19 cellular contexts compared by ENCODE assay signal in genomic region chr1:7229186-7229585, GRCh38.
DNase-seq lines count a peak whose midpoint lies in the region; ATAC-seq and TF ChIP-seq lines count a peak whose summit lies in the region.
"Had no signal": no experiment of that assay in that cellular context is flagged by ENCODE, and none has a peak within 500 bp of the region (broad histone marks: within the 10 kb centered on the region; RNA-seq: fewer than 3 reads in every experiment).

No MANE protein-coding gene starts in this region.

- no peak for TF ChIP-seq EP300 in gastroesophageal sphincter (IDR thresholded peaks at IDR 0.05)

- H3K27me3 ChIP-seq in WERI-Rb-1 (ENCODE audit: insufficient read depth, low read depth, severe bottlenecking) (no peaks in the 10 kb centered on the region), vagina (no peaks in the 10 kb centered on the region), gastroesophageal sphincter (peaks cover 23% of the 10 kb centered on the region)

- H3K27me3 Mint-ChIP-seq in natural killer cell treated with Interleukin-12 subunit alpha and Interleukin-12 subunit beta and Interleukin-15 and Interleukin-18, amount 100 ng/mL, for 72 hours: no peaks in the 10 kb centered on the region
- H3K27me3 Mint-ChIP-seq in natural killer cell (ENCODE audit: low read depth in 2 of 2) (no peaks in the 10 kb centered on the region), MCF 10A (ENCODE audit: insufficient read depth, unreplicated experiment) (no peaks in the 10 kb centered on the region)
- H3K27me3 Mint-ChIP-seq: B cell; CD4-positive, CD25-positive, alpha-beta regulatory T cell had no signal

- intact Hi-C loops in natural killer cell (cut with micrococcal nuclease): no loop called here
- intact Hi-C loops in vagina (cut with DNase I): no loop called here
- intact Hi-C loops in MCF 10A (cut with micrococcal nuclease): no loop called here

- H3K36me3 ChIP-seq in WERI-Rb-1: no peaks in the 10 kb centered on the region
- no peaks in the 10 kb centered on the region for H3K36me3 ChIP-seq in vagina
- no peaks in the 10 kb centered on the region for H3K36me3 ChIP-seq in gastroesophageal sphincter

- BruUV-seq in MCF 10A (replicated peaks; lab: Mats Ljungman, UMichigan): no TSS peak

- H3K4me3 Mint-ChIP-seq in natural killer cell treated with Interleukin-12 subunit alpha and Interleukin-12 subunit beta and Interleukin-15 and Interleukin-18, amount 100 ng/mL, for 72 hours: no peak overlapping the region
- H3K4me3 Mint-ChIP-seq in natural killer cell (no peak overlapping the region), MCF 10A (ENCODE audit: unreplicated experiment) (no peak overlapping the region)
- H3K4me3 Mint-ChIP-seq: B cell; CD4-positive, CD25-positive, alpha-beta regulatory T cell had no signal

- no peaks in the 10 kb centered on the region for H3K4me1 Mint-ChIP-seq in natural killer cell treated with Interleukin-12 subunit alpha and Interleukin-12 subunit beta and Interleukin-15 and Interleukin-18, amount 100 ng/mL, for 72 hours (ENCODE audit: low read depth in 2 of 2)
- H3K4me1 Mint-ChIP-seq in natural killer cell (no peaks in the 10 kb centered on the region), MCF 10A (ENCODE audit: insufficient read depth, unreplicated experiment) (no peaks in the 10 kb centered on the region)
- H3K4me1 Mint-ChIP-seq: B cell; CD4-positive, CD25-positive, alpha-beta regulatory T cell had no signal

- H3K4me1 ChIP-seq in vagina (no peaks in the 10 kb centered on the region), gastroesophageal sphincter (no peaks in the 10 kb centered on the region)

- TF ChIP-seq POLR2A in vagina (IDR thresholded peaks at IDR 0.05) (no peak), gastroesophageal sphincter (IDR thresholded peaks at IDR 0.05) (no peak)

- TF ChIP-seq CTCF in natural killer cell (IDR thresholded peaks at IDR 0.05): no peak
- no peak for TF ChIP-seq CTCF in WERI-Rb-1 (IDR thresholded peaks at IDR 0.05; ENCODE audit: low read depth, low read length)
- TF ChIP-seq CTCF in vagina (IDR thresholded peaks at IDR 0.05): no peak
- TF ChIP-seq CTCF in MCF 10A (IDR thresholded peaks at IDR 0.05; ENCODE audit: unreplicated experiment): no peak
- no peak for TF ChIP-seq CTCF in gastroesophageal sphincter (IDR thresholded peaks at IDR 0.05)

- DNase-seq in DMS53 (lab: John Stamatoyannopoulos, UW) (peak; percentile 17), DMS53 treated with DMSO at 0.1 percent for 48 hours (lab: John Stamatoyannopoulos, UW; ENCODE audit: unreplicated experiment) (no peak), natural killer cell (no peak), WERI-Rb-1 (peak; percentile 46), vagina (ENCODE audit: extremely low spot score in 2 of 2) (peak; percentile 22 to 81), MCF 10A (ENCODE audit: unreplicated experiment) (no peak)
- peak; percentile 51 for DNase-seq in natural killer cell treated with Interleukin-12 subunit alpha and Interleukin-12 subunit beta and Interleukin-15 and Interleukin-18, amount 100 ng/mL, for 72 hours (ENCODE audit: low spot score)
- DNase-seq: 8988T; CD4-positive, CD25-positive, alpha-beta regulatory T cell; COR-L47; GOT3; MV-4-11; NCI-H187; NCI-H446; NCI-H774; OCI-M1 had no signal

- ATAC-seq in natural killer cell treated with Interleukin-12 subunit alpha and Interleukin-12 subunit beta and Interleukin-15 and Interleukin-18, amount 100 ng/mL, for 72 hours: no peak
- ATAC-seq in natural killer cell (no peak), gastroesophageal sphincter (no peak)

- 100% methylated on average over 1 of the region's 4 CpGs; no CpG with 5 or more reads in 1 of the 2 donors for WGBS in gastroesophageal sphincter (ENCODE audit: low coverage in 1 of 2), 2 donors

- CTCF ChIA-PET in MCF 10A (lab: Yijun Ruan, JAX): interaction anchor here (1.1 kb wide), 1 partner anchor 11 kb away, joined by 4 read pairs; no protein-coding TSS in a partner anchor

- H3K27ac ChIP-seq in WERI-Rb-1: peak overlapping the region; percentile 26; the same call in 1 of the 2 replicates
- H3K27ac ChIP-seq in vagina: no peak overlapping the region
- no peak overlapping the region for H3K27ac ChIP-seq in gastroesophageal sphincter
- H3K27ac ChIP-seq: KMS-11 had no signal

- H3K27ac Mint-ChIP-seq in natural killer cell treated with Interleukin-12 subunit alpha and Interleukin-12 subunit beta and Interleukin-15 and Interleukin-18, amount 100 ng/mL, for 72 hours: no peak overlapping the region
- H3K27ac Mint-ChIP-seq in natural killer cell: no peak overlapping the region
- H3K27ac Mint-ChIP-seq in MCF 10A (ENCODE audit: low read depth, unreplicated experiment): no peak overlapping the region
- H3K27ac Mint-ChIP-seq: B cell; CD4-positive, CD25-positive, alpha-beta regulatory T cell had no signal

- POLR2A ChIA-PET in MCF 10A (lab: Yijun Ruan, JAX): no interaction called here

- no peak overlapping the region for H3K4me3 ChIP-seq in WERI-Rb-1 (ENCODE audit: low read depth, low read length)
- no peak overlapping the region for H3K4me3 ChIP-seq in vagina
- no peak overlapping the region for H3K4me3 ChIP-seq in gastroesophageal sphincter

- no peaks in the 10 kb centered on the region for H3K9me3 Mint-ChIP-seq in natural killer cell treated with Interleukin-12 subunit alpha and Interleukin-12 subunit beta and Interleukin-15 and Interleukin-18, amount 100 ng/mL, for 72 hours
- H3K9me3 Mint-ChIP-seq in natural killer cell (no peaks in the 10 kb centered on the region), MCF 10A (ENCODE audit: unreplicated experiment) (no peaks in the 10 kb centered on the region)

- H3K9me3 ChIP-seq in WERI-Rb-1 (ENCODE audit: severe bottlenecking) (no peaks in the 10 kb centered on the region), vagina (no peaks in the 10 kb centered on the region), gastroesophageal sphincter (no peaks in the 10 kb centered on the region)

- no peaks in the 10 kb centered on the region for H3K36me3 Mint-ChIP-seq in natural killer cell treated with Interleukin-12 subunit alpha and Interleukin-12 subunit beta and Interleukin-15 and Interleukin-18, amount 100 ng/mL, for 72 hours
- H3K36me3 Mint-ChIP-seq in natural killer cell: no peaks in the 10 kb centered on the region
- H3K36me3 Mint-ChIP-seq in MCF 10A (ENCODE audit: insufficient read depth, unreplicated experiment): peaks cover 5% of the 10 kb centered on the region
- H3K36me3 Mint-ChIP-seq: CD4-positive, CD25-positive, alpha-beta regulatory T cell had no signal

Comparison
In these comparisons a context has a peak if more than half of its experiments do, and no peak if none do; other contexts are left out.
1. DNase-seq: peak in DMS53 (single experiment), natural killer cell treated with Interleukin-12 subunit alpha and Interleukin-12 subunit beta and Interleukin-15 and Interleukin-18, amount 100 ng/mL, for 72 hours (single experiment), WERI-Rb-1 (single experiment) and vagina (2 of 2); none in DMS53 treated with DMSO at 0.1 percent for 48 hours (single experiment), natural killer cell (single experiment) and MCF 10A (single experiment).